Comparison of ENCODE assay signal across 8 cellular contexts in genomic region chr4:155377281-155377680, GRCh38. TPM values are rescaled to one million over a fixed set of nuclear protein-coding genes. Genes with fewer than 3 reads are reported as not detected.
DNase-seq lines count a peak whose midpoint lies in the region; ATAC-seq and TF ChIP-seq lines count a peak whose summit lies in the region.

No MANE protein-coding gene starts in this region.

- peaks cover 10% of the 10 kb centered on the region; the same call in 1 of the 2 replicates for H3K4me1 ChIP-seq in PC-9 (replicated peaks; ENCODE audit: insufficient read depth)
- no peaks in the 10 kb centered on the region for H3K4me1 ChIP-seq in thyroid gland

- intact Hi-C loops in PC-9 (cut with micrococcal nuclease; ENCODE audit: unreplicated experiment) (loop anchor here (10.0 kb wide), 1 partner anchor 822 kb away; the partner anchor contains the start of gene PLRG1), thyroid gland (cut with DNase I) (no loop called here)

- POLR2A ChIA-PET in PC-9 (lab: Charles Lee; ENCODE audit: unreplicated experiment): no interaction called here

- no peak overlapping the region for H3K27ac ChIP-seq in PC-9
- no peak overlapping the region for H3K27ac ChIP-seq in thyroid gland

- no peaks in the 10 kb centered on the region for H4K20me1 ChIP-seq in PC-9 (ENCODE audit: insufficient read depth)

- H3K4me2 ChIP-seq in PC-9: 0 out of 2 replicates have a peak overlapping the region, but pooled peaks have one; percentile 82

- H3K36me3 ChIP-seq in PC-9 (ENCODE audit: low read depth) (no peaks in the 10 kb centered on the region), thyroid gland (peaks cover 0 to 4% of the 10 kb centered on the region in 2 donors)

- no TSS peak for BruUV-seq in PC-9 (replicated peaks; lab: Mats Ljungman, UMichigan)

- TF ChIP-seq POLR2A in thyroid gland (IDR thresholded peaks at IDR 0.05): no peak

- no peak overlapping the region for H2AFZ ChIP-seq in PC-9

- no peaks in the 10 kb centered on the region; the same call in 1 of the 2 replicates for H3F3A ChIP-seq in PC-9 (ENCODE audit: insufficient read depth, low read depth)

- H3K79me2 ChIP-seq in PC-9 (ENCODE audit: low read depth): no peaks in the 10 kb centered on the region

- no peak for ATAC-seq in HG03280 (IDR thresholded peaks at IDR 0.05; ENCODE audit: unreplicated experiment)

- 35 to 41% methylated on average over 3 of the region's 3 CpGs for WGBS in thyroid gland, 2 donors

- DNase-seq in DMS79 treated with DMSO at 0.1 percent for 48 hours (lab: John Stamatoyannopoulos, UW) (peak; percentile 47), DMS79 (lab: John Stamatoyannopoulos, UW) (no peak), PC-9 (peak in 1 of 2 experiments; percentile 37), epithelial cell of proximal tubule (ENCODE audit: low read depth) (no peak), skeletal muscle cell (ENCODE audit: low read depth) (peak; percentile 21), amygdala (lab: John Stamatoyannopoulos, UW) (no peak), thyroid gland (no peak)

- TF ChIP-seq CTCF in PC-9 (conservative IDR thresholded peaks at IDR 0.05): no peak
- no peak for TF ChIP-seq CTCF in epithelial cell of proximal tubule (conservative IDR thresholded peaks at IDR 0.05; ENCODE audit: low read depth, low read length)
- no peak for TF ChIP-seq CTCF in thyroid gland (IDR thresholded peaks at IDR 0.05)

- H3K27me3 ChIP-seq in PC-9 (ENCODE audit: insufficient read depth, low read depth) (no peaks in the 10 kb centered on the region), thyroid gland (no peaks in the 10 kb centered on the region)

- no peaks in the 10 kb centered on the region for H3K9me3 ChIP-seq in PC-9 (ENCODE audit: insufficient read depth, low read depth)
- no peaks in the 10 kb centered on the region for H3K9me3 ChIP-seq in thyroid gland

- H3K9me2 ChIP-seq in PC-9 (ENCODE audit: insufficient read depth): no peaks in the 10 kb centered on the region

- CTCF ChIA-PET in PC-9 (lab: Charles Lee): no interaction called here

- H3K4me3 ChIP-seq in PC-9: no peak overlapping the region
- peak overlapping the region; percentile 81 for H3K4me3 ChIP-seq in epithelial cell of proximal tubule (ENCODE audit: low read depth, low read length)
- H3K4me3 ChIP-seq in skeletal muscle cell (ENCODE audit: low read depth, low read length): peak overlapping the region; percentile 85
- H3K4me3 ChIP-seq in thyroid gland (replicated peaks in 1 of 3): peak overlapping the region in 1 of 3 donors; percentile 44

RNA-seq across cellular contexts. Expression of gene MAP9, which starts 0.5 kb away (rescaled TPM):
- 9.7 and 11.0 TPM in 2 replicates for total RNA-seq in PC-9 (2021)
- 7.5 and 9.8 TPM in 2 replicates for total RNA-seq in epithelial cell of proximal tubule
- total RNA-seq in thyroid gland: 10 to 100 TPM; 12.1 to 32.0 (median 25.0) TPM

Comparison
In these comparisons a context has a peak if more than half of its experiments do, and no peak if none do; other contexts are left out.
1. DNase-seq: peak in DMS79 treated with DMSO at 0.1 percent for 48 hours (single experiment) and skeletal muscle cell (single experiment); none in DMS79 (single experiment), epithelial cell of proximal tubule (single experiment), amygdala (0 of 56) and thyroid gland (0 of 2).